In the genomic region with DNA sequence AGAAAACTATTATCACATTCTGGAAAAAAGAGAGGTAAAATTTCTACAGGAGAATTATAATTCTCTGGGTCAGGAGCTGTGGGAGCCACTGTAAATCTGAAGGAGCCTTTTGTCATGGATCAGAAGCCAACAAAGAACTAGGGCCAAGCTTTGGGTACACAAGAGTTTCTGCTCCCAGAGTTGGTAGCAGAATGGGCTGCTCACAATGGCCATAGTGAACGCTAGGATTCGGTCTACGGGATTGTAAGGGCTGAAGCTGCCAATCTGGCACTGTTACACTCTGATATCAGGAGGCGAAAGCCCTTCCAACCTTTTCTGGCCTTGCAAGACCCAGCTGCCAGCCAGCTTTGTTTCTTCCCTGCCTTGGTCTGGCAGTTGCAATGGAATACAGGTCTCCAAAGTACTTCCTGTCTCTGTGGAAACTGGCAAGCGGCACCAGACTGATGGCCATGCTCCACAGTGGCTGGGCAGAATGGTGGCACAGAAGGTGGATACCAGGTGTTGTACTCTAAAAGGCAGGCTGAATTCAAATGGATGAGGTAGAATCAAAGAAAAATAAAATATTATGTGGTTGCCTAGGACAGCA, we compare ENCODE assay signal across 1 cellular context.
TF ChIP-seq lines count a peak whose summit lies in the region.

No MANE protein-coding gene starts in this region.

TF ChIP-seq in H1, 55 proteins besides CTCF, POLR2A, EP300 and RAD21:
- TF ChIP-seq, protein P1, sequence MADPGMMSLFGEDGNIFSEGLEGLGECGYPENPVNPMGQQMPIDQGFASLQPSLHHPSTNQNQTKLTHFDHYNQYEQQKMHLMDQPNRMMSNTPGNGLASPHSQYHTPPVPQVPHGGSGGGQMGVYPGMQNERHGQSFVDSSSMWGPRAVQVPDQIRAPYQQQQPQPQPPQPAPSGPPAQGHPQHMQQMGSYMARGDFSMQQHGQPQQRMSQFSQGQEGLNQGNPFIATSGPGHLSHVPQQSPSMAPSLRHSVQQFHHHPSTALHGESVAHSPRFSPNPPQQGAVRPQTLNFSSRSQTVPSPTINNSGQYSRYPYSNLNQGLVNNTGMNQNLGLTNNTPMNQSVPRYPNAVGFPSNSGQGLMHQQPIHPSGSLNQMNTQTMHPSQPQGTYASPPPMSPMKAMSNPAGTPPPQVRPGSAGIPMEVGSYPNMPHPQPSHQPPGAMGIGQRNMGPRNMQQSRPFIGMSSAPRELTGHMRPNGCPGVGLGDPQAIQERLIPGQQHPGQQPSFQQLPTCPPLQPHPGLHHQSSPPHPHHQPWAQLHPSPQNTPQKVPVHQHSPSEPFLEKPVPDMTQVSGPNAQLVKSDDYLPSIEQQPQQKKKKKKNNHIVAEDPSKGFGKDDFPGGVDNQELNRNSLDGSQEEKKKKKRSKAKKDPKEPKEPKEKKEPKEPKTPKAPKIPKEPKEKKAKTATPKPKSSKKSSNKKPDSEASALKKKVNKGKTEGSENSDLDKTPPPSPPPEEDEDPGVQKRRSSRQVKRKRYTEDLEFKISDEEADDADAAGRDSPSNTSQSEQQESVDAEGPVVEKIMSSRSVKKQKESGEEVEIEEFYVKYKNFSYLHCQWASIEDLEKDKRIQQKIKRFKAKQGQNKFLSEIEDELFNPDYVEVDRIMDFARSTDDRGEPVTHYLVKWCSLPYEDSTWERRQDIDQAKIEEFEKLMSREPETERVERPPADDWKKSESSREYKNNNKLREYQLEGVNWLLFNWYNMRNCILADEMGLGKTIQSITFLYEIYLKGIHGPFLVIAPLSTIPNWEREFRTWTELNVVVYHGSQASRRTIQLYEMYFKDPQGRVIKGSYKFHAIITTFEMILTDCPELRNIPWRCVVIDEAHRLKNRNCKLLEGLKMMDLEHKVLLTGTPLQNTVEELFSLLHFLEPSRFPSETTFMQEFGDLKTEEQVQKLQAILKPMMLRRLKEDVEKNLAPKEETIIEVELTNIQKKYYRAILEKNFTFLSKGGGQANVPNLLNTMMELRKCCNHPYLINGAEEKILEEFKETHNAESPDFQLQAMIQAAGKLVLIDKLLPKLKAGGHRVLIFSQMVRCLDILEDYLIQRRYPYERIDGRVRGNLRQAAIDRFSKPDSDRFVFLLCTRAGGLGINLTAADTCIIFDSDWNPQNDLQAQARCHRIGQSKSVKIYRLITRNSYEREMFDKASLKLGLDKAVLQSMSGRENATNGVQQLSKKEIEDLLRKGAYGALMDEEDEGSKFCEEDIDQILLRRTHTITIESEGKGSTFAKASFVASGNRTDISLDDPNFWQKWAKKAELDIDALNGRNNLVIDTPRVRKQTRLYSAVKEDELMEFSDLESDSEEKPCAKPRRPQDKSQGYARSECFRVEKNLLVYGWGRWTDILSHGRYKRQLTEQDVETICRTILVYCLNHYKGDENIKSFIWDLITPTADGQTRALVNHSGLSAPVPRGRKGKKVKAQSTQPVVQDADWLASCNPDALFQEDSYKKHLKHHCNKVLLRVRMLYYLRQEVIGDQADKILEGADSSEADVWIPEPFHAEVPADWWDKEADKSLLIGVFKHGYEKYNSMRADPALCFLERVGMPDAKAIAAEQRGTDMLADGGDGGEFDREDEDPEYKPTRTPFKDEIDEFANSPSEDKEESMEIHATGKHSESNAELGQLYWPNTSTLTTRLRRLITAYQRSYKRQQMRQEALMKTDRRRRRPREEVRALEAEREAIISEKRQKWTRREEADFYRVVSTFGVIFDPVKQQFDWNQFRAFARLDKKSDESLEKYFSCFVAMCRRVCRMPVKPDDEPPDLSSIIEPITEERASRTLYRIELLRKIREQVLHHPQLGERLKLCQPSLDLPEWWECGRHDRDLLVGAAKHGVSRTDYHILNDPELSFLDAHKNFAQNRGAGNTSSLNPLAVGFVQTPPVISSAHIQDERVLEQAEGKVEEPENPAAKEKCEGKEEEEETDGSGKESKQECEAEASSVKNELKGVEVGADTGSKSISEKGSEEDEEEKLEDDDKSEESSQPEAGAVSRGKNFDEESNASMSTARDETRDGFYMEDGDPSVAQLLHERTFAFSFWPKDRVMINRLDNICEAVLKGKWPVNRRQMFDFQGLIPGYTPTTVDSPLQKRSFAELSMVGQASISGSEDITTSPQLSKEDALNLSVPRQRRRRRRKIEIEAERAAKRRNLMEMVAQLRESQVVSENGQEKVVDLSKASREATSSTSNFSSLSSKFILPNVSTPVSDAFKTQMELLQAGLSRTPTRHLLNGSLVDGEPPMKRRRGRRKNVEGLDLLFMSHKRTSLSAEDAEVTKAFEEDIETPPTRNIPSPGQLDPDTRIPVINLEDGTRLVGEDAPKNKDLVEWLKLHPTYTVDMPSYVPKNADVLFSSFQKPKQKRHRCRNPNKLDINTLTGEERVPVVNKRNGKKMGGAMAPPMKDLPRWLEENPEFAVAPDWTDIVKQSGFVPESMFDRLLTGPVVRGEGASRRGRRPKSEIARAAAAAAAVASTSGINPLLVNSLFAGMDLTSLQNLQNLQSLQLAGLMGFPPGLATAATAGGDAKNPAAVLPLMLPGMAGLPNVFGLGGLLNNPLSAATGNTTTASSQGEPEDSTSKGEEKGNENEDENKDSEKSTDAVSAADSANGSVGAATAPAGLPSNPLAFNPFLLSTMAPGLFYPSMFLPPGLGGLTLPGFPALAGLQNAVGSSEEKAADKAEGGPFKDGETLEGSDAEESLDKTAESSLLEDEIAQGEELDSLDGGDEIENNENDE (IDR thresholded peaks at IDR 0.05; ENCODE audit: insufficient replicate concordance, low read length): no peak
- TF ChIP-seq BRCA1 (IDR thresholded peaks at IDR 0.05; ENCODE audit: low read depth, low read length): no peak
- TF ChIP-seq TEAD4 (IDR thresholded peaks at IDR 0.05; ENCODE audit: low read depth, low read length): no peak
- TF ChIP-seq, protein P2, sequence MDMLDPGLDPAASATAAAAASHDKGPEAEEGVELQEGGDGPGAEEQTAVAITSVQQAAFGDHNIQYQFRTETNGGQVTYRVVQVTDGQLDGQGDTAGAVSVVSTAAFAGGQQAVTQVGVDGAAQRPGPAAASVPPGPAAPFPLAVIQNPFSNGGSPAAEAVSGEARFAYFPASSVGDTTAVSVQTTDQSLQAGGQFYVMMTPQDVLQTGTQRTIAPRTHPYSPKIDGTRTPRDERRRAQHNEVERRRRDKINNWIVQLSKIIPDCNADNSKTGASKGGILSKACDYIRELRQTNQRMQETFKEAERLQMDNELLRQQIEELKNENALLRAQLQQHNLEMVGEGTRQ (IDR thresholded peaks at IDR 0.05; ENCODE audit: low read length): no peak
- TF ChIP-seq CBX5 (IDR thresholded peaks at IDR 0.05; ENCODE audit: low read depth, low read length): no peak
- no peak for TF ChIP-seq SP4 (IDR thresholded peaks at IDR 0.05; ENCODE audit: low read length)
- no peak for TF ChIP-seq TAF1 (IDR thresholded peaks at IDR 0.05; ENCODE audit: low read depth, low read length)
- TF ChIP-seq NRF1 (IDR thresholded peaks at IDR 0.05; ENCODE audit: low read depth, low read length): no peak
- TF ChIP-seq PHF8 (conservative IDR thresholded peaks at IDR 0.05; ENCODE audit: low read depth, low read length): no peak
